15 cellular contexts compared by ENCODE assay signal in genomic region chr1:20031836-20032235, GRCh38. TPM values are rescaled to one million over a fixed set of nuclear protein-coding genes. Genes with fewer than 3 reads are reported as not detected.
A peak's percentile ranks its signal among the peaks of the same experiment; 100 is the strongest.
DNase-seq lines count a peak whose midpoint lies in the region; ATAC-seq and TF ChIP-seq lines count a peak whose summit lies in the region.
"Had no signal": no experiment of that assay in that cellular context is flagged by ENCODE, and none has a peak within 500 bp of the region (broad histone marks: within the 10 kb centered on the region; RNA-seq: fewer than 3 reads in every experiment).

No MANE protein-coding gene starts in this region.

- peaks cover 13% of the 10 kb centered on the region for H3K27me3 Mint-ChIP-seq in activated T-helper 1 cell treated with anti-CD3 and anti-CD28 coated beads, Interleukin-12 subunit alpha, Interleukin-12 subunit beta, Interleukin-2, Interleukin-4 antibody, amounts not matched to agents 30 ng/mL and 10 ng/mL and 1 ng/mL, durations not matched to agents 14 hours and 24 hours and 36 hours (ENCODE audit: insufficient read depth)
- peaks cover 38% of the 10 kb centered on the region for H3K27me3 Mint-ChIP-seq in activated T-cell treated with anti-CD3 and anti-CD28 coated beads, Interleukin-2, amount 50 U/mL, for 72 hours (ENCODE audit: low read depth)

- peaks cover 0 to 12% of the 10 kb centered on the region in 2 donors for H3K9me3 ChIP-seq in right atrium auricular region
- H3K9me3 ChIP-seq: BE2C had no signal

- H3K4me3 ChIP-seq in right atrium auricular region, result peak overlapping the region; percentile 55 to 58
- peak overlapping the region; percentile 69 for H3K4me3 ChIP-seq in coronary artery

- ATAC-seq in activated T-cell treated with anti-CD3 and anti-CD28 coated beads, Interleukin-2, amount 50 U/mL, for 72 hours (replicated peaks in 1 of 2), result no peak
- ATAC-seq: HepG2 had no signal

- H3K9me3 Mint-ChIP-seq in activated T-helper 1 cell treated with anti-CD3 and anti-CD28 coated beads, Interleukin-12 subunit alpha, Interleukin-12 subunit beta, Interleukin-2, Interleukin-4 antibody, amounts not matched to agents 30 ng/mL and 10 ng/mL and 1 ng/mL, durations not matched to agents 14 hours and 24 hours and 36 hours, result peaks cover 12% of the 10 kb centered on the region
- peaks cover 10 to 14% of the 10 kb centered on the region in 2 donors for H3K9me3 Mint-ChIP-seq in activated T-cell treated with anti-CD3 and anti-CD28 coated beads, Interleukin-2, amount 50 U/mL, for 72 hours
- H3K9me3 Mint-ChIP-seq: HFFc6 had no signal

- peaks cover 3% of the 10 kb centered on the region for H3K36me3 ChIP-seq in right atrium auricular region
- H3K36me3 ChIP-seq: BE2C had no signal

- DNase-seq in right atrium auricular region (ENCODE audit: low spot score) (no peak), cardiac septum (ENCODE audit: low spot score) (no peak), NCI-H82 (lab: John Stamatoyannopoulos, UW) (peak; percentile 93), coronary artery (ENCODE audit: low spot score) (no peak), AG08395 (ENCODE audit: low spot score) (no peak)
- DNase-seq in activated T-helper 1 cell treated with anti-CD3 and anti-CD28 coated beads, Interleukin-12 subunit alpha, Interleukin-12 subunit beta, Interleukin-2, Interleukin-4 antibody, amounts not matched to agents 30 ng/mL and 10 ng/mL and 1 ng/mL, durations not matched to agents 14 hours and 24 hours and 36 hours (ENCODE audit: low spot score), result no peak
- DNase-seq in activated T-cell treated with anti-CD3 and anti-CD28 coated beads, Interleukin-2, amount 50 U/mL, for 72 hours, result no peak
- DNase-seq: BE2C; CD8-positive, alpha-beta memory T cell; DMS53; HCEC 1CT; HFFc6 had no signal

- H3K27ac ChIP-seq in right atrium auricular region, result peak overlapping the region; percentile 86 to 98
- peak overlapping the region in 1 of 2 donors; percentile 87 for H3K27ac ChIP-seq in coronary artery

- no peaks in the 10 kb centered on the region for H3K4me1 Mint-ChIP-seq in activated T-helper 1 cell treated with anti-CD3 and anti-CD28 coated beads, Interleukin-12 subunit alpha, Interleukin-12 subunit beta, Interleukin-2, Interleukin-4 antibody, amounts not matched to agents 30 ng/mL and 10 ng/mL and 1 ng/mL, durations not matched to agents 14 hours and 24 hours and 36 hours (ENCODE audit: low read depth)
- H3K4me1 Mint-ChIP-seq in activated T-cell treated with anti-CD3 and anti-CD28 coated beads, Interleukin-2, amount 50 U/mL, for 72 hours (ENCODE audit: low read depth), result no peaks in the 10 kb centered on the region
- H3K4me1 Mint-ChIP-seq: CD14-positive monocyte; CD8-positive, alpha-beta memory T cell had no signal

- H3K36me3 Mint-ChIP-seq in activated T-helper 1 cell treated with anti-CD3 and anti-CD28 coated beads, Interleukin-12 subunit alpha, Interleukin-12 subunit beta, Interleukin-2, Interleukin-4 antibody, amounts not matched to agents 30 ng/mL and 10 ng/mL and 1 ng/mL, durations not matched to agents 14 hours and 24 hours and 36 hours (ENCODE audit: low read depth), result no peaks in the 10 kb centered on the region
- H3K36me3 Mint-ChIP-seq in activated T-cell treated with anti-CD3 and anti-CD28 coated beads, Interleukin-2, amount 50 U/mL, for 72 hours (ENCODE audit: insufficient read depth in 2 of 2), result peaks cover 7 to 8% of the 10 kb centered on the region in 2 donors
- H3K36me3 Mint-ChIP-seq: CD14-positive monocyte had no signal

- no peak overlapping the region for H3K4me3 Mint-ChIP-seq in activated T-helper 1 cell treated with anti-CD3 and anti-CD28 coated beads, Interleukin-12 subunit alpha, Interleukin-12 subunit beta, Interleukin-2, Interleukin-4 antibody, amounts not matched to agents 30 ng/mL and 10 ng/mL and 1 ng/mL, durations not matched to agents 14 hours and 24 hours and 36 hours
- no peak overlapping the region for H3K4me3 Mint-ChIP-seq in activated T-cell treated with anti-CD3 and anti-CD28 coated beads, Interleukin-2, amount 50 U/mL, for 72 hours
- H3K4me3 Mint-ChIP-seq: CD14-positive monocyte; CD8-positive, alpha-beta memory T cell; HFFc6 had no signal

- peaks cover 0 to 36% of the 10 kb centered on the region in 2 donors for H3K4me1 ChIP-seq in right atrium auricular region
- H3K4me1 ChIP-seq: BE2C had no signal

- H3K27me3 ChIP-seq in right atrium auricular region, result no peaks in the 10 kb centered on the region
- H3K27me3 ChIP-seq: BE2C had no signal

- intact Hi-C loops in cardiac septum (cut with DNase I), result no loop called here
- intact Hi-C loops in activated T-helper 1 cell treated with anti-CD3 and anti-CD28 coated beads, Interleukin-12 subunit alpha, Interleukin-12 subunit beta, Interleukin-2, Interleukin-4 antibody, amounts not matched to agents 30 ng/mL and 10 ng/mL and 1 ng/mL, durations not matched to agents 14 hours and 24 hours and 36 hours (cut with micrococcal nuclease), result no loop called here

- TF ChIP-seq CTCF in right atrium auricular region (IDR thresholded peaks at IDR 0.05) (no peak), coronary artery (IDR thresholded peaks at IDR 0.05) (no peak)

- no peak overlapping the region for H3K27ac Mint-ChIP-seq in activated T-helper 1 cell treated with anti-CD3 and anti-CD28 coated beads, Interleukin-12 subunit alpha, Interleukin-12 subunit beta, Interleukin-2, Interleukin-4 antibody, amounts not matched to agents 30 ng/mL and 10 ng/mL and 1 ng/mL, durations not matched to agents 14 hours and 24 hours and 36 hours
- H3K27ac Mint-ChIP-seq in activated T-cell treated with anti-CD3 and anti-CD28 coated beads, Interleukin-2, amount 50 U/mL, for 72 hours, result no peak overlapping the region
- H3K27ac Mint-ChIP-seq: CD14-positive monocyte; CD8-positive, alpha-beta memory T cell; HFFc6 had no signal

RNA-seq across cellular contexts. Expression of gene PLA2G5, which starts 38.2 kb away (rescaled TPM):
- 100 to 1,000 TPM; 115 to 149 TPM for total RNA-seq in right atrium auricular region
- total RNA-seq in cardiac septum, result 36.4 TPM
- not detected in 2 replicates for total RNA-seq in activated T-helper 1 cell treated with anti-CD3 and anti-CD28 coated beads, Interleukin-12 subunit alpha, Interleukin-12 subunit beta, Interleukin-2, Interleukin-4 antibody, amounts not matched to agents 30 ng/mL and 10 ng/mL and 1 ng/mL, durations not matched to agents 14 hours and 24 hours and 36 hours
- not detected for total RNA-seq in activated T-cell treated with anti-CD3 and anti-CD28 coated beads, Interleukin-2, amount 50 U/mL, for 72 hours
- total RNA-seq: CD8-positive, alpha-beta memory T cell; H4; HepG2; HFFc6 had no signal

RNA-seq across cellular contexts. Expression of gene PLA2G2A, which starts 52.4 kb away (rescaled TPM):
- 1,000 to 10,000 TPM in 1 of 2 donors, 100 to 1,000 TPM in 1; 185 to 1,320 TPM for total RNA-seq in right atrium auricular region
- total RNA-seq in cardiac septum, result 59.6 TPM
- not detected in 2 replicates for total RNA-seq in activated T-helper 1 cell treated with anti-CD3 and anti-CD28 coated beads, Interleukin-12 subunit alpha, Interleukin-12 subunit beta, Interleukin-2, Interleukin-4 antibody, amounts not matched to agents 30 ng/mL and 10 ng/mL and 1 ng/mL, durations not matched to agents 14 hours and 24 hours and 36 hours
- total RNA-seq in activated T-cell treated with anti-CD3 and anti-CD28 coated beads, Interleukin-2, amount 50 U/mL, for 72 hours, result not detected
- total RNA-seq: CD8-positive, alpha-beta memory T cell; H4; HFFc6 had no signal

Comparison
In these comparisons a context has a peak if more than half of its experiments do, and no peak if none do; other contexts are left out.
1. RNA of gene PLA2G5, which starts 38.2 kb away (total RNA-seq): 115 to 149 TPM in right atrium auricular region and 36.4 TPM in cardiac septum (single experiment); not detected in activated T-helper 1 cell treated with anti-CD3 and anti-CD28 coated beads, Interleukin-12 subunit alpha, Interleukin-12 subunit beta, Interleukin-2, Interleukin-4 antibody, amounts not matched to agents 30 ng/mL and 10 ng/mL and 1 ng/mL, durations not matched to agents 14 hours and 24 hours and 36 hours and not detected in activated T-cell treated with anti-CD3 and anti-CD28 coated beads, Interleukin-2, amount 50 U/mL, for 72 hours; every median in the first group is over 10 times any median in the second.
2. RNA of gene PLA2G2A, which starts 52.4 kb away (total RNA-seq): 185 to 1,320 TPM in right atrium auricular region and 59.6 TPM in cardiac septum (single experiment); not detected in activated T-helper 1 cell treated with anti-CD3 and anti-CD28 coated beads, Interleukin-12 subunit alpha, Interleukin-12 subunit beta, Interleukin-2, Interleukin-4 antibody, amounts not matched to agents 30 ng/mL and 10 ng/mL and 1 ng/mL, durations not matched to agents 14 hours and 24 hours and 36 hours and not detected in activated T-cell treated with anti-CD3 and anti-CD28 coated beads, Interleukin-2, amount 50 U/mL, for 72 hours; every median in the first group is over 10 times any median in the second.